ENCODE assay signal across 12 cellular contexts in genomic region chr12:24584032-24584675, GRCh38.
"Had no signal": no experiment of that assay in that cellular context is flagged by ENCODE, and none has a peak within 500 bp of the region (broad histone marks: within the 10 kb centered on the region; RNA-seq: fewer than 3 reads in every experiment).

No MANE protein-coding gene starts in this region.

- ATAC-seq: activated CD8-positive, alpha-beta T cell treated with anti-CD3 and anti-CD28 coated beads for 36 hours had no signal

- H3K27me3 ChIP-seq: breast epithelium, dorsolateral prefrontal cortex, hepatocyte, neutrophil, thyroid gland had no signal

- H3K27ac ChIP-seq: breast epithelium, dorsolateral prefrontal cortex, hepatocyte, neutrophil, skin epidermis, thyroid gland had no signal

- H3K36me3 ChIP-seq: breast epithelium, neutrophil, thyroid gland had no signal

- DNase-seq: activated CD4-positive, alpha-beta T cell treated with anti-CD3 and anti-CD28 coated beads for 4 hours; activated CD8-positive, alpha-beta memory T cell treated with anti-CD3 and anti-CD28 coated beads, Interleukin-2, amount 50 U/mL, for 4 hours; activated CD8-positive, alpha-beta T cell treated with anti-CD3 and anti-CD28 coated beads for 36 hours; activated naive CD8-positive, alpha-beta T cell treated with anti-CD3 and anti-CD28 coated beads, Interleukin-2, amount 10 ng/mL, durations not matched to agents 7 days and 5 days; dorsolateral prefrontal cortex; kidney glomerular epithelial cell; naive B cell; thyroid gland had no signal

- H3K4me3 ChIP-seq: breast epithelium, dorsolateral prefrontal cortex, hepatocyte, skin epidermis, thyroid gland had no signal

- H3K4me1 ChIP-seq: breast epithelium, thyroid gland had no signal

- H3K9me3 ChIP-seq: neutrophil, thyroid gland had no signal
